Comparison of ENCODE assay signal across 22 cellular contexts in the genomic region with DNA sequence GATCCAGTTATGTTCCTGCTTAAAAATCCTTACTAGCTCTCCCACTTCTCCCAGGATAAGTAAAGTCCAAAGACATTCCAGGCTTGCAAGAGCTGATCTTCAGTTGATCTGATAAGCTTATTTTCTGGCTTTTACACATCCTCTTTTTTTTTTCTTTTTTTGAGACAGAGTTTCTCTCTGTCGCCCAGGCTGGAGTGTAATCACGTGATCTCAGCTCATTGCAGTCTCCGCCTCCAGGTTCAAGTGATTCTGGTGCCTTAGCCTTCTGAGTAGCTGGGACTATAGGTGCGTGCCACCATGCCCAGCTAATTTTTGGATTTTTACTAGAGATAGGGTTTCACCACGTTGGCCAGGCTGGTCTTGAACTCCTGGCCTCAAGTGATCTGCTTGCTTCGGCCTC. TPM values are rescaled to one million over a fixed set of nuclear protein-coding genes. Genes with fewer than 3 reads are reported as not detected.
"Had no signal": no experiment of that assay in that cellular context is flagged by ENCODE, and none has a peak within 500 bp of the region (broad histone marks: within the 10 kb centered on the region; RNA-seq: fewer than 3 reads in every experiment).

No MANE protein-coding gene starts in this region.

- H2AFZ ChIP-seq: PC-9 had no signal

- H3K4me1 Mint-ChIP-seq: activated naive CD8-positive, alpha-beta T cell treated with anti-CD3 and anti-CD28 coated beads, Interleukin-2, amount 10 ng/mL, durations not matched to agents 7 days and 5 days had no signal

- H3K4me3 Mint-ChIP-seq: activated CD8-positive, alpha-beta T cell treated with anti-CD3 and anti-CD28 coated beads for 36 hours; activated naive CD8-positive, alpha-beta T cell treated with anti-CD3 and anti-CD28 coated beads, Interleukin-2, amount 10 ng/mL, durations not matched to agents 7 days and 5 days had no signal

- FAIRE-seq: colon had no signal

- H3K27me3 ChIP-seq: adrenal gland had no signal

- H3K27ac ChIP-seq: adrenal gland, PC-9 had no signal

- H3K36me3 ChIP-seq: adrenal gland had no signal

- H3K9me3 ChIP-seq: adrenal gland had no signal

- H3K4me3 ChIP-seq: adrenal gland, PC-9 had no signal

- DNase-seq: activated CD4-positive, alpha-beta T cell treated with anti-CD3 and anti-CD28 coated beads for 4 hours; activated CD8-positive, alpha-beta memory T cell treated with anti-CD3 and anti-CD28 coated beads, Interleukin-2, amount 50 U/mL, for 48 hours; activated CD8-positive, alpha-beta T cell treated with anti-CD3 and anti-CD28 coated beads for 36 hours; activated naive CD4-positive, alpha-beta T cell treated with anti-CD3 and anti-CD28 coated beads, Interleukin-2, amount 50 U/mL, for 16 hours; activated naive CD8-positive, alpha-beta T cell treated with anti-CD3 and anti-CD28 coated beads, Interleukin-2, amount 10 ng/mL, durations not matched to agents 7 days and 5 days; activated T-cell treated with anti-CD3 and anti-CD28 coated beads, Interleukin-2, amount 50 U/mL, for 1 hour; adrenal gland; anterior cingulate cortex; cerebellar nuclear complex; MM.1S; NCI-H1092 treated with DMSO at 0.1 percent for 48 hours; NCI-H1417 treated with DMSO at 0.1 percent for 48 hours; NCI-H1694; NCI-H2029; NCI-H345; NCI-H510A; NCI-H526 treated with DMSO at 0.1 percent for 48 hours; PC-9; SIG-M5; T-helper 1 cell had no signal

- H3K27me3 Mint-ChIP-seq: activated naive CD8-positive, alpha-beta T cell treated with anti-CD3 and anti-CD28 coated beads, Interleukin-2, amount 10 ng/mL, durations not matched to agents 7 days and 5 days had no signal

- H3K4me2 ChIP-seq: PC-9 had no signal

- H3K36me3 Mint-ChIP-seq: activated naive CD8-positive, alpha-beta T cell treated with anti-CD3 and anti-CD28 coated beads, Interleukin-2, amount 10 ng/mL, durations not matched to agents 7 days and 5 days had no signal

- H3K27ac Mint-ChIP-seq: activated CD8-positive, alpha-beta T cell treated with anti-CD3 and anti-CD28 coated beads for 36 hours; activated naive CD8-positive, alpha-beta T cell treated with anti-CD3 and anti-CD28 coated beads, Interleukin-2, amount 10 ng/mL, durations not matched to agents 7 days and 5 days had no signal

- H3K4me1 ChIP-seq: adrenal gland had no signal

- ATAC-seq: activated CD4-positive, CD25-positive, alpha-beta regulatory T cell treated with anti-CD3 and anti-CD28 coated beads, Interleukin-2, amount 50 U/mL, for 24 hours; activated CD8-positive, alpha-beta T cell treated with anti-CD3 and anti-CD28 coated beads for 36 hours had no signal

RNA-seq across cellular contexts. Expression of a gene that starts 37.3 kb away (rescaled TPM):
- total RNA-seq: activated naive CD8-positive, alpha-beta T cell treated with anti-CD3 and anti-CD28 coated beads, Interleukin-2, amount 10 ng/mL, durations not matched to agents 7 days and 5 days had no signal
